8 cellular contexts compared by ENCODE assay signal in the genomic region with DNA sequence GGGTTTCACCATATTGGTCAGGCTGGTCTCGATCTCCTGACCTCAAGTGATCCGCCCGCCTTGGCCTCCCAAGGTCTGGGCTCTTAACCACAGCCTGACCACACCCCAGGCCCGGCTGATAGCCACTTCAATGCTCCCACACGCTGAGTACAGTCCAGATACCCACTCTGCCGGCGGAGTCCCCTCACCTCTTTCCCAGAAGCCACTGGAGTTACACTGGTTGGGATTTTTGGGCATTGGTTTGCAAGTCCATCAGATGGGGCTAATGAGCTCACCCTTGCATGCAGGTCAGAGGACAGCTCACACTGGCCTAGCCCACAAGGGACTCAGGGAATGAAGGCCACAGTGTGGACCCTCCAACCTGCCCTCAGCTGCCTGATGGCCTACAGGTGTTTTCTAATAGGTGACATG.
DNase-seq lines count a peak whose midpoint lies in the region; ATAC-seq and TF ChIP-seq lines count a peak whose summit lies in the region.
"Had no signal": no experiment of that assay in that cellular context is flagged by ENCODE, and none has a peak within 500 bp of the region (broad histone marks: within the 10 kb centered on the region; RNA-seq: fewer than 3 reads in every experiment).

No MANE protein-coding gene starts in this region.

- no peaks in the 10 kb centered on the region for H3K79me2 ChIP-seq in mammary epithelial cell (ENCODE audit: insufficient read depth, low read length)

- no peaks in the 10 kb centered on the region for H4K20me1 ChIP-seq in mammary epithelial cell (ENCODE audit: insufficient read depth, low read length)

- no peak overlapping the region for H3K4me2 ChIP-seq in mammary epithelial cell (ENCODE audit: insufficient read depth, low read depth, low read length)

- no peak for ATAC-seq in GM21390 (IDR thresholded peaks at IDR 0.05; ENCODE audit: unreplicated experiment)

- H3K9me3 ChIP-seq in KOPT-K1 (ENCODE audit: insufficient read depth, low read length, poor library complexity, severe bottlenecking): no peaks in the 10 kb centered on the region
- H3K9me3 ChIP-seq in adrenal gland (replicated peaks in 1 of 3): no peaks in the 10 kb centered on the region
- H3K9me3 ChIP-seq in mammary epithelial cell (replicated peaks; ENCODE audit: insufficient read depth, low read length): no peaks in the 10 kb centered on the region

- CTCF ChIA-PET in mammary epithelial cell (lab: Charles Lee; ENCODE audit: low non-redundant PET): no interaction called here

- no peaks in the 10 kb centered on the region for H3K27me3 ChIP-seq in adrenal gland
- H3K27me3 ChIP-seq in mammary epithelial cell (ENCODE audit: insufficient read depth, low read length): no peaks in the 10 kb centered on the region

- WGBS in adrenal gland, 4 donors: 67 to 77% (median 72%) methylated on average over 3 to 7 of the region's 7 CpGs
- 92% methylated on average over 7 of the region's 7 CpGs for WGBS in mammary epithelial cell (ENCODE audit: low coverage, missing lambda C conversion rate)

- in situ Hi-C loops in mammary epithelial cell (cut with MboI; ENCODE audit: low sequenced_read_pairs in 2 of 2): no loop called here

- peak overlapping the region; percentile 99 for H3K27ac ChIP-seq in KOPT-K1 (ENCODE audit: low read depth, low read length, poor library complexity, severe bottlenecking)
- H3K27ac ChIP-seq in adrenal gland: peak overlapping the region in 4 of 5 donors; percentile 37 to 97 (median 83)
- H3K27ac ChIP-seq in mammary epithelial cell (ENCODE audit: insufficient read depth, low read depth, low read length): no peak overlapping the region

- no peak overlapping the region for H3K9ac ChIP-seq in mammary epithelial cell (ENCODE audit: insufficient read depth, low read length)

- no peak for TF ChIP-seq CTCF in GM12864 (IDR thresholded peaks at IDR 0.05; ENCODE audit: low read depth, low read length, missing control alignments)
- no peak for TF ChIP-seq CTCF in adrenal gland (IDR thresholded peaks at IDR 0.05)
- no peak for TF ChIP-seq CTCF in mammary epithelial cell (conservative IDR thresholded peaks at IDR 0.05 in 1 of 2, IDR thresholded peaks at IDR 0.05 in 1 of 2; ENCODE audit: extremely low read depth in 1 of 2, insufficient read depth in 1 of 2, low read depth in 1 of 2, low read length in 2 of 2)

- no peak for TF ChIP-seq POLR2A in adrenal gland (IDR thresholded peaks at IDR 0.05)

- DNase-seq in GM12864 (ENCODE audit: low read depth) (no peak), adrenal gland (peak in 1 of 7 donors; percentile 29), posterior vena cava (ENCODE audit: low spot score) (peak; percentile 61), mammary epithelial cell (no peak), amygdala (lab: John Stamatoyannopoulos, UW) (no peak)
- DNase-seq: NCI-H526 had no signal

- dilution Hi-C loops in mammary epithelial cell (cut with HindIII; ENCODE audit: low sequenced_read_pairs): no loop called here

- no peak overlapping the region for H2AFZ ChIP-seq in mammary epithelial cell (ENCODE audit: low read depth, low read length)

- H3K36me3 ChIP-seq in KOPT-K1 (ENCODE audit: insufficient read depth, low read length) (peaks cover 20% of the 10 kb centered on the region), adrenal gland (replicated peaks in 1 of 2) (no peaks in the 10 kb centered on the region), mammary epithelial cell (ENCODE audit: insufficient read depth, low read length) (no peaks in the 10 kb centered on the region)

- H3K4me3 ChIP-seq in GM12864 (ENCODE audit: low read depth, low read length): peak overlapping the region; percentile 54
- no peak overlapping the region for H3K4me3 ChIP-seq in adrenal gland
- H3K4me3 ChIP-seq in mammary epithelial cell (replicated peaks in 1 of 3; ENCODE audit: insufficient read depth in 1 of 3, low read depth in 2 of 3, low read length in 3 of 3): no peak overlapping the region

- BruUV-seq in mammary epithelial cell (replicated peaks; lab: Mats Ljungman, UMichigan): no TSS peak

- intact Hi-C loops in adrenal gland (cut with DNase I): no loop called here
- intact Hi-C loops in posterior vena cava (cut with DNase I): no loop called here
- intact Hi-C loops in mammary epithelial cell (cut with micrococcal nuclease): no loop called here

- H3K4me1 ChIP-seq in adrenal gland (replicated peaks in 1 of 2) (peaks cover 47 to 82% of the 10 kb centered on the region in 2 donors), mammary epithelial cell (ENCODE audit: insufficient read depth, low read length) (no peaks in the 10 kb centered on the region)
